ENCODE assay signal across 22 cellular contexts in genomic region chr10:114495303-114495702, GRCh38.
DNase-seq lines count a peak whose midpoint lies in the region; ATAC-seq and TF ChIP-seq lines count a peak whose summit lies in the region.
"Had no signal": no experiment of that assay in that cellular context is flagged by ENCODE, and none has a peak within 500 bp of the region (broad histone marks: within the 10 kb centered on the region; RNA-seq: fewer than 3 reads in every experiment).

No MANE protein-coding gene starts in this region.

- peak overlapping the region in 1 of 2 donors; percentile 37 for H3K27ac Mint-ChIP-seq in natural killer cell
- no peak overlapping the region for H3K27ac Mint-ChIP-seq in natural killer cell treated with Interleukin-12 subunit alpha and Interleukin-12 subunit beta and Interleukin-15 and Interleukin-18, amount 100 ng/mL, for 72 hours
- H3K27ac Mint-ChIP-seq in T-helper 17 cell: no peak overlapping the region
- peak overlapping the region; percentile 17 for H3K27ac Mint-ChIP-seq in central memory CD8-positive, alpha-beta T cell (ENCODE audit: low read depth)

- H3K36me3 Mint-ChIP-seq in natural killer cell (no peaks in the 10 kb centered on the region), T-helper 17 cell (ENCODE audit: low read depth) (peaks cover 6% of the 10 kb centered on the region)
- no peaks in the 10 kb centered on the region for H3K36me3 Mint-ChIP-seq in natural killer cell treated with Interleukin-12 subunit alpha and Interleukin-12 subunit beta and Interleukin-15 and Interleukin-18, amount 100 ng/mL, for 72 hours
- H3K36me3 Mint-ChIP-seq in central memory CD8-positive, alpha-beta T cell (ENCODE audit: insufficient read depth): no peaks in the 10 kb centered on the region

- no peaks in the 10 kb centered on the region for H3K9me3 Mint-ChIP-seq in natural killer cell
- peaks cover 4% of the 10 kb centered on the region for H3K9me3 Mint-ChIP-seq in natural killer cell treated with Interleukin-12 subunit alpha and Interleukin-12 subunit beta and Interleukin-15 and Interleukin-18, amount 100 ng/mL, for 72 hours
- no peaks in the 10 kb centered on the region for H3K9me3 Mint-ChIP-seq in central memory CD8-positive, alpha-beta T cell

- DNase-seq in natural killer cell: no peak
- DNase-seq in natural killer cell treated with Interleukin-12 subunit alpha and Interleukin-12 subunit beta and Interleukin-15 and Interleukin-18, amount 100 ng/mL, for 72 hours (ENCODE audit: low spot score): no peak
- DNase-seq in T-helper 17 cell: no peak
- DNase-seq in central memory CD8-positive, alpha-beta T cell (ENCODE audit: low spot score in 2 of 2): no peak
- DNase-seq in WERI-Rb-1: no peak
- DNase-seq in NCI-H146 (lab: John Stamatoyannopoulos, UW): no peak
- no peak for DNase-seq in right atrium auricular region (ENCODE audit: low spot score)
- DNase-seq: activated CD8-positive, alpha-beta memory T cell treated with anti-CD3 and anti-CD28 coated beads for 24 hours; adrenal gland; brain microvascular endothelial cell; DMS 273 treated with DMSO at 0.1 percent for 48 hours; IMR-90; lower lobe of right lung; NCI-H1436; NCI-H524 treated with DMSO at 0.1 percent for 48 hours; nucleus accumbens; spleen; stimulated activated CD4-positive, alpha-beta T cell treated with anti-CD3 and anti-CD28 coated beads, Interleukin-4, amount 100 ng/mL, for 1 hour had no signal

- H3K36me3 ChIP-seq in WERI-Rb-1 (no peaks in the 10 kb centered on the region), right atrium auricular region (peaks cover 35% of the 10 kb centered on the region)
- H3K36me3 ChIP-seq: brain microvascular endothelial cell, HAP-1 had no signal

- H3K4me3 ChIP-seq in WERI-Rb-1 (ENCODE audit: low read depth, low read length): no peak overlapping the region
- H3K4me3 ChIP-seq in right atrium auricular region: no peak overlapping the region
- H3K4me3 ChIP-seq: adrenal gland, coronary artery, HAP-1, lower lobe of right lung, spleen had no signal

- H3K27me3 Mint-ChIP-seq in natural killer cell (ENCODE audit: low read depth in 2 of 2): no peaks in the 10 kb centered on the region
- no peaks in the 10 kb centered on the region for H3K27me3 Mint-ChIP-seq in natural killer cell treated with Interleukin-12 subunit alpha and Interleukin-12 subunit beta and Interleukin-15 and Interleukin-18, amount 100 ng/mL, for 72 hours
- no peaks in the 10 kb centered on the region for H3K27me3 Mint-ChIP-seq in T-helper 17 cell
- H3K27me3 Mint-ChIP-seq in central memory CD8-positive, alpha-beta T cell: no peaks in the 10 kb centered on the region

- no peak overlapping the region for H3K27ac ChIP-seq in WERI-Rb-1
- H3K27ac ChIP-seq in right atrium auricular region: no peak overlapping the region
- H3K27ac ChIP-seq: adrenal gland, brain microvascular endothelial cell, C4-2B, coronary artery, lower lobe of right lung had no signal

- intact Hi-C loops in natural killer cell (cut with micrococcal nuclease): loop anchor here (10.0 kb wide), 1 partner anchor 49 kb away; no protein-coding TSS in a partner anchor

- H3K9me3 ChIP-seq in T-helper 17 cell (ENCODE audit: control insufficient read depth, low read length, poor library complexity, severe bottlenecking) (no peaks in the 10 kb centered on the region), WERI-Rb-1 (ENCODE audit: severe bottlenecking) (no peaks in the 10 kb centered on the region), right atrium auricular region (no peaks in the 10 kb centered on the region)
- H3K9me3 ChIP-seq: adrenal gland, HAP-1, lower lobe of right lung, spleen had no signal

- H3K4me1 Mint-ChIP-seq in natural killer cell (peaks cover 43 to 61% of the 10 kb centered on the region in 2 donors), T-helper 17 cell (peaks cover 55% of the 10 kb centered on the region)
- H3K4me1 Mint-ChIP-seq in natural killer cell treated with Interleukin-12 subunit alpha and Interleukin-12 subunit beta and Interleukin-15 and Interleukin-18, amount 100 ng/mL, for 72 hours (ENCODE audit: low read depth in 2 of 2): peaks cover 29 to 51% of the 10 kb centered on the region in 2 donors
- peaks cover 50% of the 10 kb centered on the region for H3K4me1 Mint-ChIP-seq in central memory CD8-positive, alpha-beta T cell

- peaks cover 0 to 41% of the 10 kb centered on the region in 2 donors for H3K4me1 ChIP-seq in right atrium auricular region

- TF ChIP-seq CTCF in natural killer cell (IDR thresholded peaks at IDR 0.05): no peak
- no peak for TF ChIP-seq CTCF in WERI-Rb-1 (IDR thresholded peaks at IDR 0.05; ENCODE audit: low read depth, low read length)
- no peak for TF ChIP-seq CTCF in right atrium auricular region (IDR thresholded peaks at IDR 0.05)

- H3K27me3 ChIP-seq in WERI-Rb-1 (ENCODE audit: insufficient read depth, low read depth, severe bottlenecking) (no peaks in the 10 kb centered on the region), right atrium auricular region (no peaks in the 10 kb centered on the region)
- H3K27me3 ChIP-seq: adrenal gland, brain microvascular endothelial cell, spleen had no signal

- ATAC-seq in natural killer cell: peak; percentile 47 to 63 (median 62)
- no peak for ATAC-seq in natural killer cell treated with Interleukin-12 subunit alpha and Interleukin-12 subunit beta and Interleukin-15 and Interleukin-18, amount 100 ng/mL, for 72 hours
- ATAC-seq in T-helper 17 cell: peak; percentile 12
- peak; percentile 57 for ATAC-seq in central memory CD8-positive, alpha-beta T cell (replicated peaks; ENCODE audit: extremely low read depth, poor library complexity, severe bottlenecking)
- ATAC-seq in HG03439 (IDR thresholded peaks at IDR 0.05; ENCODE audit: unreplicated experiment): no peak
- ATAC-seq: lower lobe of right lung had no signal

- H3K4me3 Mint-ChIP-seq in natural killer cell (no peak overlapping the region), T-helper 17 cell (peak overlapping the region; percentile 0)
- no peak overlapping the region for H3K4me3 Mint-ChIP-seq in natural killer cell treated with Interleukin-12 subunit alpha and Interleukin-12 subunit beta and Interleukin-15 and Interleukin-18, amount 100 ng/mL, for 72 hours
- no peak overlapping the region for H3K4me3 Mint-ChIP-seq in central memory CD8-positive, alpha-beta T cell

Comparison
In these comparisons a context has a peak if more than half of its experiments do, and no peak if none do; other contexts are left out.
1. ATAC-seq: peak in natural killer cell (3 of 3), T-helper 17 cell (single experiment) and central memory CD8-positive, alpha-beta T cell (single experiment); none in natural killer cell treated with Interleukin-12 subunit alpha and Interleukin-12 subunit beta and Interleukin-15 and Interleukin-18, amount 100 ng/mL, for 72 hours (0 of 2) and HG03439 (single experiment).